Comparison of ENCODE assay signal across 4 cellular contexts in the genomic region with DNA sequence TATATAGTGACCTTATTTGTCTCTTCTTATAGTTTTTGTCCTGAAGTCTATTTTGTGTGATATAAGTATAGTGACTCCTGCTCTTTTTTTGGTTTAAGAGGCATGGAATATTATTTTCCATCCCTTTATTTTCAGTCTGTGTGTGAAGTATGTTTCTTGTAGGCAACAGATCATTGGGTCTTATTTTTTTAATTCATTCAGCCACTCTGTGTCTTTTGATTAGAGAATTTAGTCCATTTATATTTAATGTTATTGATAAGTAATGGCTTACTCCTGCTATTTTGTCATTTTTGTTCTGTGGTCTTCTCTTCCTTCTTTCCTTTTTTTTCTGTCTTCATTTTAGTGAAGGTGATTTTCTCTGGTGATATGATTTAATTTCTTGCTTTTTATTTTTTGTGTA.
TF ChIP-seq lines count a peak whose summit lies in the region.

No MANE protein-coding gene starts in this region.

TF ChIP-seq in HCT116, 20 proteins besides CTCF, POLR2A, EP300 and RAD21:
- TF ChIP-seq SIN3A (IDR thresholded peaks at IDR 0.05; ENCODE audit: low read depth), result no peak
- TF ChIP-seq ELF1 (IDR thresholded peaks at IDR 0.05; ENCODE audit: borderline replicate concordance, low read depth), result no peak
- TF ChIP-seq ZFX (IDR thresholded peaks at IDR 0.05), result no peak
- TF ChIP-seq JUND (IDR thresholded peaks at IDR 0.05), result no peak
- peak; percentile 57; the same call in 1 of the 2 replicates for TF ChIP-seq CBX3 (IDR thresholded peaks at IDR 0.05; ENCODE audit: low read depth)

TF ChIP-seq in HEK293, 187 proteins besides CTCF, POLR2A, EP300 and RAD21:
- TF ChIP-seq BCL11B (tag by site-specific recombination; IDR thresholded peaks at IDR 0.05; ENCODE audit: low read depth), result no peak
- no peak for TF ChIP-seq ZBTB48 (tag by site-specific recombination; IDR thresholded peaks at IDR 0.05)
- no peak for TF ChIP-seq REPIN1 (tag by site-specific recombination; IDR thresholded peaks at IDR 0.05; ENCODE audit: low read depth)
- TF ChIP-seq, protein P1, sequence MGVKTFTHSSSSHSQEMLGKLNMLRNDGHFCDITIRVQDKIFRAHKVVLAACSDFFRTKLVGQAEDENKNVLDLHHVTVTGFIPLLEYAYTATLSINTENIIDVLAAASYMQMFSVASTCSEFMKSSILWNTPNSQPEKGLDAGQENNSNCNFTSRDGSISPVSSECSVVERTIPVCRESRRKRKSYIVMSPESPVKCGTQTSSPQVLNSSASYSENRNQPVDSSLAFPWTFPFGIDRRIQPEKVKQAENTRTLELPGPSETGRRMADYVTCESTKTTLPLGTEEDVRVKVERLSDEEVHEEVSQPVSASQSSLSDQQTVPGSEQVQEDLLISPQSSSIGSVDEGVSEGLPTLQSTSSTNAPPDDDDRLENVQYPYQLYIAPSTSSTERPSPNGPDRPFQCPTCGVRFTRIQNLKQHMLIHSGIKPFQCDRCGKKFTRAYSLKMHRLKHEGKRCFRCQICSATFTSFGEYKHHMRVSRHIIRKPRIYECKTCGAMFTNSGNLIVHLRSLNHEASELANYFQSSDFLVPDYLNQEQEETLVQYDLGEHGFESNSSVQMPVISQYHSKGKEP (tag by site-specific recombination; IDR thresholded peaks at IDR 0.05), result no peak
- TF ChIP-seq ZNF585B (tag by site-specific recombination; IDR thresholded peaks at IDR 0.05), result no peak
- no peak for TF ChIP-seq ZNF561 (tag by site-specific recombination; IDR thresholded peaks at IDR 0.05; ENCODE audit: borderline replicate concordance)
- TF ChIP-seq SETDB1 (IDR thresholded peaks at IDR 0.05; ENCODE audit: insufficient read length, low read length), result peak; percentile 90
- TF ChIP-seq ZNF473 (tag by site-specific recombination; IDR thresholded peaks at IDR 0.05), result no peak

TF ChIP-seq in GM12878, 131 proteins besides CTCF, POLR2A, EP300 and RAD21:
- TF ChIP-seq, protein P2, sequence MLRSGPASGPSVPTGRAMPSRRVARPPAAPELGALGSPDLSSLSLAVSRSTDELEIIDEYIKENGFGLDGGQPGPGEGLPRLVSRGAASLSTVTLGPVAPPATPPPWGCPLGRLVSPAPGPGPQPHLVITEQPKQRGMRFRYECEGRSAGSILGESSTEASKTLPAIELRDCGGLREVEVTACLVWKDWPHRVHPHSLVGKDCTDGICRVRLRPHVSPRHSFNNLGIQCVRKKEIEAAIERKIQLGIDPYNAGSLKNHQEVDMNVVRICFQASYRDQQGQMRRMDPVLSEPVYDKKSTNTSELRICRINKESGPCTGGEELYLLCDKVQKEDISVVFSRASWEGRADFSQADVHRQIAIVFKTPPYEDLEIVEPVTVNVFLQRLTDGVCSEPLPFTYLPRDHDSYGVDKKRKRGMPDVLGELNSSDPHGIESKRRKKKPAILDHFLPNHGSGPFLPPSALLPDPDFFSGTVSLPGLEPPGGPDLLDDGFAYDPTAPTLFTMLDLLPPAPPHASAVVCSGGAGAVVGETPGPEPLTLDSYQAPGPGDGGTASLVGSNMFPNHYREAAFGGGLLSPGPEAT (IDR thresholded peaks at IDR 0.05; ENCODE audit: low read depth), result 0 out of 2 replicates have a peak, but pooled peaks have one; percentile 22
- TF ChIP-seq EED (IDR thresholded peaks at IDR 0.05; ENCODE audit: low read depth), result no peak
TF ChIP-seq in GM12878: peak in this region for 1.

TF ChIP-seq in K562, 482 proteins besides CTCF, POLR2A, EP300 and RAD21:
- TF ChIP-seq ZNF354B (CRISPR knock-in tag; IDR thresholded peaks at IDR 0.05) (peak; percentile 91), SMAD2 (IDR thresholded peaks at IDR 0.05; ENCODE audit: low read depth, low read length) (no peak), NONO (IDR thresholded peaks at IDR 0.05; ENCODE audit: low read depth in 2 of 2, low read length in 1 of 2) (no peak), SOX6 (IDR thresholded peaks at IDR 0.05) (no peak), PRMT5 (CRISPR knock-in tag; IDR thresholded peaks at IDR 0.05) (no peak), ZNF507 (tag; conservative IDR thresholded peaks at IDR 0.05) (peak; percentile 100), ZNF551 (CRISPR knock-in tag; IDR thresholded peaks at IDR 0.05) (no peak), BRD4 (IDR thresholded peaks at IDR 0.05) (no peak), TFAM (CRISPR knock-in tag; conservative IDR thresholded peaks at IDR 0.05) (no peak), CSDE1 (IDR thresholded peaks at IDR 0.05) (no peak), TRIM24 (IDR thresholded peaks at IDR 0.05) (0 out of 4 replicates have a peak, but pooled peaks of 1 of the 2 experiments have one; percentile 10), ZNF24 (IDR thresholded peaks at IDR 0.05) (no peak), GTF2F1 (IDR thresholded peaks at IDR 0.05; ENCODE audit: low read depth, low read length) (no peak)
- TF ChIP-seq, protein P3, sequence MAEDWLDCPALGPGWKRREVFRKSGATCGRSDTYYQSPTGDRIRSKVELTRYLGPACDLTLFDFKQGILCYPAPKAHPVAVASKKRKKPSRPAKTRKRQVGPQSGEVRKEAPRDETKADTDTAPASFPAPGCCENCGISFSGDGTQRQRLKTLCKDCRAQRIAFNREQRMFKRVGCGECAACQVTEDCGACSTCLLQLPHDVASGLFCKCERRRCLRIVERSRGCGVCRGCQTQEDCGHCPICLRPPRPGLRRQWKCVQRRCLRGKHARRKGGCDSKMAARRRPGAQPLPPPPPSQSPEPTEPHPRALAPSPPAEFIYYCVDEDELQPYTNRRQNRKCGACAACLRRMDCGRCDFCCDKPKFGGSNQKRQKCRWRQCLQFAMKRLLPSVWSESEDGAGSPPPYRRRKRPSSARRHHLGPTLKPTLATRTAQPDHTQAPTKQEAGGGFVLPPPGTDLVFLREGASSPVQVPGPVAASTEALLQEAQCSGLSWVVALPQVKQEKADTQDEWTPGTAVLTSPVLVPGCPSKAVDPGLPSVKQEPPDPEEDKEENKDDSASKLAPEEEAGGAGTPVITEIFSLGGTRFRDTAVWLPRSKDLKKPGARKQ (CRISPR knock-in tag; IDR thresholded peaks at IDR 0.05), result no peak
- TF ChIP-seq, protein P4, sequence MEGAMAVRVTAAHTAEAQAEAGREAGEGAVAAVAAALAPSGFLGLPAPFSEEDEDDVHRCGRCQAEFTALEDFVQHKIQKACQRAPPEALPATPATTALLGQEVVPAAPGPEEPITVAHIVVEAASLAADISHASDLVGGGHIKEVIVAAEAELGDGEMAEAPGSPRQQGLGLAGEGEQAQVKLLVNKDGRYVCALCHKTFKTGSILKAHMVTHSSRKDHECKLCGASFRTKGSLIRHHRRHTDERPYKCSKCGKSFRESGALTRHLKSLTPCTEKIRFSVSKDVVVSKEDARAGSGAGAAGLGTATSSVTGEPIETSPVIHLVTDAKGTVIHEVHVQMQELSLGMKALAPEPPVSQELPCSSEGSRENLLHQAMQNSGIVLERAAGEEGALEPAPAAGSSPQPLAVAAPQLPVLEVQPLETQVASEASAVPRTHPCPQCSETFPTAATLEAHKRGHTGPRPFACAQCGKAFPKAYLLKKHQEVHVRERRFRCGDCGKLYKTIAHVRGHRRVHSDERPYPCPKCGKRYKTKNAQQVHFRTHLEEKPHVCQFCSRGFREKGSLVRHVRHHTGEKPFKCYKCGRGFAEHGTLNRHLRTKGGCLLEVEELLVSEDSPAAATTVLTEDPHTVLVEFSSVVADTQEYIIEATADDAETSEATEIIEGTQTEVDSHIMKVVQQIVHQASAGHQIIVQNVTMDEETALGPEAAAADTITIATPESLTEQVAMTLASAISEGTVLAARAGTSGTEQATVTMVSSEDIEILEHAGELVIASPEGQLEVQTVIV (CRISPR knock-in tag; IDR thresholded peaks at IDR 0.05; ENCODE audit: borderline replicate concordance), result no peak
- TF ChIP-seq, protein P5, sequence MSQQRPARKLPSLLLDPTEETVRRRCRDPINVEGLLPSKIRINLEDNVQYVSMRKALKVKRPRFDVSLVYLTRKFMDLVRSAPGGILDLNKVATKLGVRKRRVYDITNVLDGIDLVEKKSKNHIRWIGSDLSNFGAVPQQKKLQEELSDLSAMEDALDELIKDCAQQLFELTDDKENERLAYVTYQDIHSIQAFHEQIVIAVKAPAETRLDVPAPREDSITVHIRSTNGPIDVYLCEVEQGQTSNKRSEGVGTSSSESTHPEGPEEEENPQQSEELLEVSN (IDR thresholded peaks at IDR 0.05; ENCODE audit: borderline replicate concordance in 1 of 2, extremely low read depth in 1 of 2, insufficient read depth in 1 of 2, insufficient read length in 1 of 2, low read depth in 1 of 2, low read length in 1 of 2, poor library complexity in 1 of 2, severe bottlenecking in 1 of 2), result no peak
TF ChIP-seq in K562: peak in this region for 3.
